ENCODE assay signal across 8 cellular contexts in genomic region chr12:52903855-52904508, GRCh38. TPM values are rescaled to one million over a fixed set of nuclear protein-coding genes. Genes with fewer than 3 reads are reported as not detected.
DNase-seq lines count a peak whose midpoint lies in the region; ATAC-seq, FAIRE-seq and TF ChIP-seq lines count a peak whose summit lies in the region.

No MANE protein-coding gene starts in this region.

- H3K79me2 ChIP-seq in astrocyte (ENCODE audit: insufficient read depth, low read length), result no peaks in the 10 kb centered on the region
- no peaks in the 10 kb centered on the region for H3K79me2 ChIP-seq in keratinocyte (ENCODE audit: control insufficient read depth, insufficient read depth, low read length)

- H3K4me3 ChIP-seq in astrocyte (ENCODE audit: insufficient read depth, low read depth, low read length) (no peak overlapping the region), keratinocyte (ENCODE audit: control insufficient read depth in 2 of 3, extremely low read depth in 1 of 3, insufficient read depth in 2 of 3, low read depth in 1 of 3, low read length in 3 of 3) (peak overlapping the region; percentile 56 to 74 (median 64))

- H3K27ac ChIP-seq in astrocyte (ENCODE audit: low read depth, low read length) (peak overlapping the region; percentile 54), keratinocyte (ENCODE audit: control insufficient read depth, insufficient read depth, low read length) (peak overlapping the region; percentile 24)

- H3K27ac Mint-ChIP-seq in astrocyte (ENCODE audit: unreplicated experiment), result peak overlapping the region; percentile 98

- H3K9me3 ChIP-seq in astrocyte (ENCODE audit: insufficient read depth, low read depth, low read length) (no peaks in the 10 kb centered on the region), keratinocyte (ENCODE audit: control insufficient read depth, low read depth, low read length) (no peaks in the 10 kb centered on the region)

- CTCF ChIA-PET in HEK293T (lab: Yijun Ruan, JAX), result interaction anchor here (0.7 to 3.6 kb wide), 4 partner anchors 13 to 311 kb away, joined by 3 to 17 read pairs (median 4); no protein-coding TSS in a partner anchor

- H3K36me3 ChIP-seq in astrocyte (ENCODE audit: insufficient read depth, low read length), result no peaks in the 10 kb centered on the region
- H3K36me3 ChIP-seq in keratinocyte (ENCODE audit: control insufficient read depth in 2 of 2, extremely low read depth in 1 of 2, insufficient read depth in 2 of 2, low read length in 2 of 2), result peaks cover 9 to 24% of the 10 kb centered on the region in 2 experiments

- H3K4me3 Mint-ChIP-seq in astrocyte (ENCODE audit: unreplicated experiment), result peak overlapping the region; percentile 99

- H3K9me1 ChIP-seq in keratinocyte (ENCODE audit: control insufficient read depth, extremely low read depth, insufficient read depth, low read length), result peaks cover 2% of the 10 kb centered on the region

- H3K27me3 Mint-ChIP-seq in astrocyte (ENCODE audit: low read depth, unreplicated experiment), result no peaks in the 10 kb centered on the region

- FAIRE-seq in astrocyte (lab: Jason Lieb, UNC) (no peak), keratinocyte (lab: Jason Lieb, UNC) (no peak)

- H4K20me1 ChIP-seq in astrocyte (ENCODE audit: insufficient read depth, low read length), result no peaks in the 10 kb centered on the region
- no peaks in the 10 kb centered on the region for H4K20me1 ChIP-seq in keratinocyte (ENCODE audit: control insufficient read depth, extremely low read depth, insufficient read depth, low read length)

- H3K27me3 ChIP-seq in astrocyte (ENCODE audit: insufficient read depth, low read length), result no peaks in the 10 kb centered on the region
- H3K27me3 ChIP-seq in keratinocyte (ENCODE audit: control insufficient read depth, extremely low read depth, insufficient read depth, low read length), result peaks cover 3% of the 10 kb centered on the region

- DNase-seq in DMS53 treated with DMSO at 0.1 percent for 48 hours (lab: John Stamatoyannopoulos, UW; ENCODE audit: unreplicated experiment), result peak; percentile 62
- peak; percentile 68 for DNase-seq in HEK293T (ENCODE audit: extremely low spot score)
- DNase-seq in NOMO-1 treated with dmso at 0.1 percent for 144 hours (lab: John Stamatoyannopoulos, UW; ENCODE audit: unreplicated experiment), result peak; percentile 62
- DNase-seq in astrocyte (ENCODE audit: low read depth), result peak; percentile 39
- no peak for DNase-seq in keratinocyte (ENCODE audit: low read depth, low spot score)
- peak; percentile 20 to 22 for DNase-seq in stimulated activated CD8-positive, alpha-beta memory T cell treated with anti-CD3 and anti-CD28 coated beads, Interleukin-2, amount 100 ng/mL, for 48 hours (ENCODE audit: low read depth in 2 of 2)
- no peak for DNase-seq in ecto neural progenitor cell (ENCODE audit: low spot score)

- TF ChIP-seq CTCF in astrocyte (IDR thresholded peaks at IDR 0.05; ENCODE audit: insufficient read depth, low read depth, low read length), result no peak
- no peak for TF ChIP-seq CTCF in keratinocyte (optimal IDR thresholded peaks at IDR 0.05 in 1 of 3, IDR thresholded peaks at IDR 0.05 in 1 of 3, conservative IDR thresholded peaks at IDR 0.05 in 1 of 3; ENCODE audit: extremely low read depth in 1 of 3, insufficient read depth in 2 of 3, low read length in 3 of 3)

- H3K9ac ChIP-seq in astrocyte (ENCODE audit: low read length), result peak overlapping the region; percentile 42
- peak overlapping the region; percentile 66 for H3K9ac ChIP-seq in keratinocyte (ENCODE audit: control insufficient read depth, extremely low read depth, insufficient read depth, low read length)

- peaks cover 3% of the 10 kb centered on the region for H3K9me3 Mint-ChIP-seq in astrocyte (ENCODE audit: unreplicated experiment)

- H3K4me2 ChIP-seq in astrocyte (ENCODE audit: low read length) (peak overlapping the region; percentile 87), keratinocyte (ENCODE audit: control insufficient read depth, extremely low read depth, insufficient read depth, low read depth, low read length) (peak overlapping the region; percentile 63)

- no peak for ATAC-seq in GM19324 (IDR thresholded peaks at IDR 0.05; ENCODE audit: low FRiP score, unreplicated experiment)

- peak overlapping the region; percentile 23 for H2AFZ ChIP-seq in astrocyte (ENCODE audit: low read depth, low read length)
- no peak overlapping the region for H2AFZ ChIP-seq in keratinocyte (ENCODE audit: control insufficient read depth, low read length)

- H3K4me1 Mint-ChIP-seq in astrocyte (ENCODE audit: low read depth, unreplicated experiment), result peaks cover 52% of the 10 kb centered on the region

- dilution Hi-C loops in keratinocyte (cut with MboI; ENCODE audit: extremely low pct_ligation_motif_present, low sequenced_read_pairs), result no loop called here

- H3K36me3 Mint-ChIP-seq in astrocyte (ENCODE audit: low read depth, unreplicated experiment), result peaks cover 27% of the 10 kb centered on the region

- peaks cover 32% of the 10 kb centered on the region for H3K4me1 ChIP-seq in astrocyte (ENCODE audit: insufficient read depth, low read length)
- peaks cover 40% of the 10 kb centered on the region for H3K4me1 ChIP-seq in keratinocyte (ENCODE audit: control insufficient read depth, extremely low read depth, insufficient read depth, low read length)

- POLR2A ChIA-PET in HEK293T (lab: Yijun Ruan, JAX), result interaction anchor here (1.0 to 1.3 kb wide), 3 partner anchors 22 to 102 kb away, joined by 3 to 6 read pairs (median 4); partner anchors contain the start of gene EIF4B

TF ChIP-seq in HEK293T, 16 proteins besides CTCF, POLR2A, EP300 and RAD21:
- no peak for TF ChIP-seq FOXM1 (IDR thresholded peaks at IDR 0.05; ENCODE audit: borderline replicate concordance)
- no peak for TF ChIP-seq ZNF384 (IDR thresholded peaks at IDR 0.05)
- no peak for TF ChIP-seq NFRKB (IDR thresholded peaks at IDR 0.05)
- no peak for TF ChIP-seq FOXA1 (IDR thresholded peaks at IDR 0.05)
- no peak for TF ChIP-seq SUZ12 (IDR thresholded peaks at IDR 0.05)
- no peak for TF ChIP-seq HDGF (IDR thresholded peaks at IDR 0.05; ENCODE audit: borderline replicate concordance)
- TF ChIP-seq CTBP1 (IDR thresholded peaks at IDR 0.05; ENCODE audit: borderline replicate concordance), result no peak
- no peak for TF ChIP-seq LEF1 (IDR thresholded peaks at IDR 0.05; ENCODE audit: borderline replicate concordance)
TF ChIP-seq in HEK293T: peak in this region for 0.

RNA-seq across cellular contexts. Expression of gene KRT8, which starts 0.9 kb away (rescaled TPM):
- total RNA-seq in astrocyte, result 2,321 and 2,570 TPM in 2 replicates
- 151 to 286 TPM (median 160 TPM) in 3 replicates for polyA plus RNA-seq in keratinocyte
- polyA plus RNA-seq in keratinocyte (2011; ENCODE audit: low read depth), result 51.4 TPM
- 114 and 155 TPM in 2 replicates for polyA plus RNA-seq in keratinocyte (2011; cell fraction: cytosol; rRNA removed)
- polyA plus RNA-seq in keratinocyte (2011; cell fraction: nucleus; rRNA removed), result 76.6 and 90.5 TPM in 2 replicates
- polyA plus RNA-seq in keratinocyte (2012; ENCODE audit: low replicate concordance), result 22.4 and 298 TPM in 2 replicates
- polyA minus RNA-seq in keratinocyte, result 144 to 245 TPM (median 179 TPM) in 3 replicates
- polyA minus RNA-seq in keratinocyte (2011; cell fraction: cytosol; rRNA and poly(A)+ RNA removed), result 273 TPM
- polyA minus RNA-seq in keratinocyte (2011; cell fraction: nucleus; rRNA and poly(A)+ RNA removed), result 68.3 and 75.2 TPM in 2 replicates

RNA-seq across cellular contexts. Expression of gene KRT18, which starts 44.9 kb away (rescaled TPM):
- total RNA-seq in astrocyte, result 1,741 and 1,989 TPM in 2 replicates
- polyA plus RNA-seq in keratinocyte, result 75.1 to 423 TPM (median 182 TPM) in 3 replicates
- polyA plus RNA-seq in keratinocyte (2011; ENCODE audit: low read depth), result 53.0 TPM
- polyA plus RNA-seq in keratinocyte (2011; cell fraction: cytosol; rRNA removed), result 119 and 164 TPM in 2 replicates
- polyA plus RNA-seq in keratinocyte (2011; cell fraction: nucleus; rRNA removed), result 90.3 and 92.6 TPM in 2 replicates
- 75.5 and 388 TPM in 2 replicates for polyA plus RNA-seq in keratinocyte (2012; ENCODE audit: low replicate concordance)
- polyA minus RNA-seq in keratinocyte, result 62.1 to 507 TPM (median 158 TPM) in 3 replicates
- 123 TPM for polyA minus RNA-seq in keratinocyte (2011; cell fraction: cytosol; rRNA and poly(A)+ RNA removed)
- polyA minus RNA-seq in keratinocyte (2011; cell fraction: nucleus; rRNA and poly(A)+ RNA removed), result 29.4 and 32.0 TPM in 2 replicates

RNA-seq across cellular contexts. Expression of gene KRT78, which starts 55.2 kb away (rescaled TPM):
- not detected in 2 replicates for total RNA-seq in astrocyte
- polyA plus RNA-seq in keratinocyte, result 0.49 to 1.7 TPM (median 0.96 TPM) in 3 replicates
- 39.4 TPM for polyA plus RNA-seq in keratinocyte (2011; ENCODE audit: low read depth)
- 0.87 and 0.90 TPM in 2 replicates for polyA plus RNA-seq in keratinocyte (2011; cell fraction: cytosol; rRNA removed)
- polyA plus RNA-seq in keratinocyte (2011; cell fraction: nucleus; rRNA removed), result 1.4 and 2.9 TPM in 2 replicates
- 0.80 and 78.3 TPM in 2 replicates for polyA plus RNA-seq in keratinocyte (2012; ENCODE audit: low replicate concordance)
- polyA minus RNA-seq in keratinocyte, result 0.66 to 4.6 TPM (median 0.77 TPM) in 3 replicates
- polyA minus RNA-seq in keratinocyte (2011; cell fraction: cytosol; rRNA and poly(A)+ RNA removed), result not detected
- polyA minus RNA-seq in keratinocyte (2011; cell fraction: nucleus; rRNA and poly(A)+ RNA removed), result 1.5 and 3.5 TPM in 2 replicates

Comparison
In these comparisons a context has a peak if more than half of its experiments do, and no peak if none do; other contexts are left out.
1. DNase-seq: peak in DMS53 treated with DMSO at 0.1 percent for 48 hours (single experiment), HEK293T (single experiment), NOMO-1 treated with dmso at 0.1 percent for 144 hours (single experiment), astrocyte (single experiment) and stimulated activated CD8-positive, alpha-beta memory T cell treated with anti-CD3 and anti-CD28 coated beads, Interleukin-2, amount 100 ng/mL, for 48 hours (2 of 2); none in keratinocyte (single experiment) and ecto neural progenitor cell (single experiment).